26 cellular contexts compared by ENCODE assay signal in genomic region chr20:47796952-47797351, GRCh38.
"Had no signal": no experiment of that assay in that cellular context is flagged by ENCODE, and none has a peak within 500 bp of the region (broad histone marks: within the 10 kb centered on the region; RNA-seq: fewer than 3 reads in every experiment).

No MANE protein-coding gene starts in this region.

- H3K4me1 ChIP-seq: pancreas, prostate gland had no signal

- H3K27me3 ChIP-seq: hepatocyte, pancreas, suprapubic skin, uterus had no signal

- H3K9me3 Mint-ChIP-seq: memory B cell; naive thymus-derived CD8-positive, alpha-beta T cell; nephron; neural crest cell; stimulated activated effector memory CD8-positive, alpha-beta T cell treated with anti-CD3 and anti-CD28 coated beads, Interleukin-12 subunit alpha, Interleukin-12 subunit beta, amount 100 ng/mL, for 72 hours; stimulated activated naive CD8-positive, alpha-beta T cell treated with anti-CD3 and anti-CD28 coated beads, Interleukin-15, Interleukin-2, amounts not matched to agents 100 ng/mL and 50 ng/mL, for 24 hours had no signal

- DNase-seq: islet precursor cell; midbrain; mucosa of descending colon; naive thymus-derived CD8-positive, alpha-beta T cell; nucleus accumbens; pancreas; retina; right cardiac atrium; stimulated activated CD4-positive, alpha-beta T cell treated with anti-CD3 and anti-CD28 coated beads, Interleukin-12 subunit alpha, Interleukin-12 subunit beta, amount 100 ng/mL, for 4 hours; stimulated activated CD4-positive, alpha-beta T cell treated with anti-CD3 and anti-CD28 coated beads, Interleukin-4, amount 100 ng/mL, for 24 hours; stimulated activated naive CD4-positive, alpha-beta T cell; trophoblast cell; uterus had no signal

- H3K36me3 ChIP-seq: pancreas, prostate gland, suprapubic skin, thoracic aorta, tibial artery, uterus had no signal

- H3K4me3 ChIP-seq: hepatocyte, mucosa of descending colon, pancreas, prostate gland, skin epidermis, suprapubic skin, thoracic aorta, tibial artery, uterus had no signal

- H3K9me3 ChIP-seq: mucosa of descending colon, pancreas, prostate gland, suprapubic skin, thoracic aorta, tibial artery, uterus had no signal

- H3K4me1 Mint-ChIP-seq: stimulated activated effector memory CD8-positive, alpha-beta T cell treated with anti-CD3 and anti-CD28 coated beads, Interleukin-12 subunit alpha, Interleukin-12 subunit beta, amount 100 ng/mL, for 72 hours had no signal

- H3K27ac ChIP-seq: hepatocyte, pancreas, prostate gland, skin epidermis, suprapubic skin, thoracic aorta, tibial artery, uterus had no signal

- H3K4me3 Mint-ChIP-seq: memory B cell; naive thymus-derived CD8-positive, alpha-beta T cell; nephron; neural crest cell; stimulated activated effector memory CD8-positive, alpha-beta T cell treated with anti-CD3 and anti-CD28 coated beads, Interleukin-12 subunit alpha, Interleukin-12 subunit beta, amount 100 ng/mL, for 72 hours; stimulated activated naive CD8-positive, alpha-beta T cell treated with anti-CD3 and anti-CD28 coated beads, Interleukin-15, Interleukin-2, amounts not matched to agents 100 ng/mL and 50 ng/mL, for 24 hours had no signal

- ATAC-seq: left lobe of liver; mucosa of descending colon; naive thymus-derived CD8-positive, alpha-beta T cell; pancreas; right cardiac atrium; sciatic nerve; stimulated activated effector memory CD8-positive, alpha-beta T cell treated with anti-CD3 and anti-CD28 coated beads, Interleukin-12 subunit alpha, Interleukin-12 subunit beta, amount 100 ng/mL, for 72 hours had no signal

- H3K27ac Mint-ChIP-seq: memory B cell; naive thymus-derived CD8-positive, alpha-beta T cell; nephron; stimulated activated effector memory CD8-positive, alpha-beta T cell treated with anti-CD3 and anti-CD28 coated beads, Interleukin-12 subunit alpha, Interleukin-12 subunit beta, amount 100 ng/mL, for 72 hours; stimulated activated naive CD8-positive, alpha-beta T cell treated with anti-CD3 and anti-CD28 coated beads, Interleukin-15, Interleukin-2, amounts not matched to agents 100 ng/mL and 50 ng/mL, for 24 hours had no signal

- H3K36me3 Mint-ChIP-seq: memory B cell; naive thymus-derived CD8-positive, alpha-beta T cell; stimulated activated effector memory CD8-positive, alpha-beta T cell treated with anti-CD3 and anti-CD28 coated beads, Interleukin-12 subunit alpha, Interleukin-12 subunit beta, amount 100 ng/mL, for 72 hours had no signal

- H3K27me3 Mint-ChIP-seq: memory B cell had no signal
